In genomic region chr3:155676252-155676981, GRCh38 we compare ENCODE assay signal across 9 cellular contexts.
DNase-seq lines count a peak whose midpoint lies in the region; ATAC-seq and TF ChIP-seq lines count a peak whose summit lies in the region.
"Had no signal": no experiment of that assay in that cellular context is flagged by ENCODE, and none has a peak within 500 bp of the region (broad histone marks: within the 10 kb centered on the region; RNA-seq: fewer than 3 reads in every experiment).

No MANE protein-coding gene starts in this region.

- no peaks in the 10 kb centered on the region for H3K79me2 ChIP-seq in SK-N-SH (ENCODE audit: insufficient read depth)

- no peaks in the 10 kb centered on the region for H3F3A ChIP-seq in SK-N-SH (replicated peaks; ENCODE audit: insufficient read depth)

- H3K4me3 ChIP-seq in SK-N-SH (ENCODE audit: low read depth in 2 of 2, low read length in 1 of 2) (peak overlapping the region; percentile 38; a peak in 3 of 4 replicates), cardiac muscle cell (no peak overlapping the region), rectal smooth muscle tissue (ENCODE audit: low read length) (peak overlapping the region; percentile 53)

- H3K9me3 ChIP-seq in SK-N-SH = no peaks in the 10 kb centered on the region
- no peaks in the 10 kb centered on the region for H3K9me3 ChIP-seq in cardiac muscle cell (ENCODE audit: low read depth)

- H3K4me1 ChIP-seq in SK-N-SH (ENCODE audit: control insufficient read depth in 1 of 2, insufficient read depth in 2 of 2, low read depth in 1 of 2, low read length in 1 of 2) (peaks cover 0 to 11% of the 10 kb centered on the region in 2 experiments; a peak in 2 of 4 replicates), cardiac muscle cell (ENCODE audit: low read depth) (peaks cover 2% of the 10 kb centered on the region), rectal smooth muscle tissue (ENCODE audit: control insufficient read depth, insufficient read depth, low read length) (no peaks in the 10 kb centered on the region)

- H3K27ac ChIP-seq in SK-N-SH (ENCODE audit: low read depth in 2 of 2, low read length in 1 of 2) (peak overlapping the region in 1 of 2 experiments; percentile 74; a peak in 2 of 4 replicates), cardiac muscle cell (peak overlapping the region; percentile 16), rectal smooth muscle tissue (ENCODE audit: low read depth, low read length) (no peak overlapping the region)

- WGBS in SK-N-SH (ENCODE audit: low lambda C conversion rate) = 5% methylated on average over 14 of the region's 14 CpGs

- DNase-seq in ELF-1 (ENCODE audit: low read depth, low spot score) (peak; percentile 78), SK-N-SH (peak; percentile 39), cardiac muscle cell (ENCODE audit: low read depth in 1 of 2, low spot score in 1 of 2) (peak; percentile 19 to 35)
- DNase-seq: activated gamma-delta T cell treated with Interleukin-2 at 50 U/mL for 16 hours had no signal

- no peak for TF ChIP-seq RAD21 in SK-N-SH (IDR thresholded peaks at IDR 0.05; ENCODE audit: low read length)

- no peak for ATAC-seq in HG02763 (IDR thresholded peaks at IDR 0.05; ENCODE audit: unreplicated experiment)
- no peak for ATAC-seq in HG03571 (IDR thresholded peaks at IDR 0.05; ENCODE audit: unreplicated experiment)
- ATAC-seq in HG02571 (IDR thresholded peaks at IDR 0.05; ENCODE audit: unreplicated experiment) = no peak
- no peak for ATAC-seq in GM18502 (IDR thresholded peaks at IDR 0.05; ENCODE audit: poor library complexity, unreplicated experiment)

- H2AFZ ChIP-seq in SK-N-SH (ENCODE audit: low read depth) = peak overlapping the region; percentile 56; the same call in 1 of the 2 replicates

- CTCF ChIA-PET in SK-N-SH (lab: Yijun Ruan, JAX) = interaction anchor here (0.6 kb wide), 1 partner anchor 323 kb away, joined by 3 read pairs; no protein-coding TSS in a partner anchor

- POLR2A ChIA-PET in SK-N-SH (lab: Yijun Ruan, JAX) = interaction anchor here (0.6 kb wide), 1 partner anchor 19 kb away, joined by 3 read pairs; no protein-coding TSS in a partner anchor

- H3K27me3 ChIP-seq in SK-N-SH (ENCODE audit: insufficient read depth) (no peaks in the 10 kb centered on the region), cardiac muscle cell (no peaks in the 10 kb centered on the region), rectal smooth muscle tissue (ENCODE audit: control insufficient read depth, insufficient read depth, low read length) (no peaks in the 10 kb centered on the region)

- no peak for TF ChIP-seq EP300 in SK-N-SH (IDR thresholded peaks at IDR 0.05; ENCODE audit: borderline replicate concordance in 1 of 2, low read depth in 1 of 2, low read length in 1 of 2)

- H3K9ac ChIP-seq in SK-N-SH = no peak overlapping the region
- H3K9ac ChIP-seq in rectal smooth muscle tissue (ENCODE audit: low read length) = no peak overlapping the region

- H3K4me2 ChIP-seq in SK-N-SH = peak overlapping the region; percentile 73

- H3K36me3 ChIP-seq in SK-N-SH (replicated peaks in 1 of 2; ENCODE audit: control insufficient read depth in 1 of 2, insufficient read depth in 2 of 2, low read length in 1 of 2) (no peaks in the 10 kb centered on the region), cardiac muscle cell (no peaks in the 10 kb centered on the region), rectal smooth muscle tissue (ENCODE audit: control insufficient read depth, insufficient read depth, low read length) (no peaks in the 10 kb centered on the region)

- TF ChIP-seq CTCF in SK-N-SH (IDR thresholded peaks at IDR 0.05) = no peak
- no peak for TF ChIP-seq CTCF in cardiac muscle cell (IDR thresholded peaks at IDR 0.05; ENCODE audit: low read depth, low read length)

- H4K20me1 ChIP-seq in SK-N-SH (ENCODE audit: insufficient read depth) = no peaks in the 10 kb centered on the region

- no peaks in the 10 kb centered on the region for H3K9me2 ChIP-seq in SK-N-SH

TF ChIP-seq in SK-N-SH, 30 proteins besides CTCF, POLR2A, EP300 and RAD21:
- TF ChIP-seq MXI1 (IDR thresholded peaks at IDR 0.05; ENCODE audit: low read depth, low read length) (peak; percentile 39; the same call in 1 of the 2 replicates), GABPA (IDR thresholded peaks at IDR 0.05; ENCODE audit: low read depth) (no peak)
- TF ChIP-seq, protein P1, sequence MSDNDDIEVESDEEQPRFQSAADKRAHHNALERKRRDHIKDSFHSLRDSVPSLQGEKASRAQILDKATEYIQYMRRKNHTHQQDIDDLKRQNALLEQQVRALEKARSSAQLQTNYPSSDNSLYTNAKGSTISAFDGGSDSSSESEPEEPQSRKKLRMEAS (IDR thresholded peaks at IDR 0.05; ENCODE audit: low read depth) = 0 out of 2 replicates have a peak, but pooled peaks have one; percentile 24

Comparison
In these comparisons a context has a peak if more than half of its experiments do, and no peak if none do; other contexts are left out.
1. DNase-seq: peak in every context shown above with its lines; median percentile 78 in ELF-1; 39 in SK-N-SH; 27 in cardiac muscle cell.